Comparison of ENCODE assay signal across 1 cellular context in the genomic region with DNA sequence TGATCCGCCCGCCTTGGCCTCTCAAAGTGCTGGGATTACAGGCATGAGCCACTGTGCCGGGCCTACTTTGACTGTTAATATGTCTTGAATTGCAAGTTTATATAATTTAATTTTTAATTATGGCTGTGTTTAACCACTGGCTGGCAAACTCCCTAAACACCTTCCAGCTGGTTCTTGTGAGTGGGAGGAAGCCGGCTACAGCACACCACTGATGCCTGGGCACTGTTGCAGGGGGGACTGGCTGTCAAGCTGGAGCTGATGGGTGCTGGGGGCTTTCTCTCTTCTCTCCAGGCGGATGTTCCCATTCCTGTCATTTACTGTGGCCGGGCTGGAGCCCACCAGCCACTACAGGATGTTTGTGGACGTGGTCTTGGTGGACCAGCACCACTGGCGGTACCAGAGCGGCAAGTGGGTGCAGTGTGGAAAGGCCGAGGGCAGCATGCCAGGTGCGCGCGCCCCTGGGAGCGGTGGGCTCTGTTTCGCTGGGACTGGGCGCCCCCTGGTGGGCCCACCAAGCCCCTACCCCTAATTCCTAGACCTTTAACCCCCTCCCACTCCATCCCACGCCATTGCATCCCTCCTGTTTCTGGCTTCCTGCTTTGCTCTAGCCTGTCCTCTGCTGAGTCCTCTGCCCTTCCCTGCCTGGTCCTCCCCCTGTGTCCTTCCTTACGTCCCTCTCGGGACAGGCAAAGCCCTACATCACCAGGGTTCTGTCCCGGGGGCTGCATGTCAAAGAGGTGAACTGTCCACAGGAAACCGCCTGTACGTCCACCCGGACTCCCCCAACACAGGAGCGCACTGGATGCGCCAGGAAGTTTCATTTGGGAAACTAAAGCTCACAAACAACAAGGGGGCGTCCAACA.
TF ChIP-seq lines count a peak whose summit lies in the region.

No MANE protein-coding gene starts in this region.

TF ChIP-seq in SK-N-SH treated with all-trans-retinoic acid at 6 μM for 48 hours, 23 proteins besides CTCF, POLR2A, EP300 and RAD21 (continued from another document):
- TF ChIP-seq, protein P1, sequence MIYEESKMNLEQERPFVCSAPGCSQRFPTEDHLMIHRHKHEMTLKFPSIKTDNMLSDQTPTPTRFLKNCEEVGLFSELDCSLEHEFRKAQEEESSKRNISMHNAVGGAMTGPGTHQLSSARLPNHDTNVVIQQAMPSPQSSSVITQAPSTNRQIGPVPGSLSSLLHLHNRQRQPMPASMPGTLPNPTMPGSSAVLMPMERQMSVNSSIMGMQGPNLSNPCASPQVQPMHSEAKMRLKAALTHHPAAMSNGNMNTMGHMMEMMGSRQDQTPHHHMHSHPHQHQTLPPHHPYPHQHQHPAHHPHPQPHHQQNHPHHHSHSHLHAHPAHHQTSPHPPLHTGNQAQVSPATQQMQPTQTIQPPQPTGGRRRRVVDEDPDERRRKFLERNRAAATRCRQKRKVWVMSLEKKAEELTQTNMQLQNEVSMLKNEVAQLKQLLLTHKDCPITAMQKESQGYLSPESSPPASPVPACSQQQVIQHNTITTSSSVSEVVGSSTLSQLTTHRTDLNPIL (CRISPR knock-in tag; IDR thresholded peaks at IDR 0.05; ENCODE audit: low read depth) = no peak
- TF ChIP-seq ZFP3 (CRISPR knock-in tag; IDR thresholded peaks at IDR 0.05) = no peak
- no peak for TF ChIP-seq ZNF70 (CRISPR knock-in tag; IDR thresholded peaks at IDR 0.05)
- no peak for TF ChIP-seq ZC3H10 (CRISPR knock-in tag; IDR thresholded peaks at IDR 0.05)
- no peak for TF ChIP-seq ISL1 (CRISPR knock-in tag; IDR thresholded peaks at IDR 0.05)
TF ChIP-seq in SK-N-SH treated with all-trans-retinoic acid at 6 μM for 48 hours: peak in this region for 0.
